ENCODE assay signal across 8 cellular contexts in genomic region chrX:139204576-139204902, GRCh38.
A peak's percentile ranks its signal among the peaks of the same experiment; 100 is the strongest.
DNase-seq lines count a peak whose midpoint lies in the region; TF ChIP-seq lines count a peak whose summit lies in the region.

No MANE protein-coding gene starts in this region.

- TF ChIP-seq POLR2A in ovary (IDR thresholded peaks at IDR 0.05), result no peak

- H3K27ac ChIP-seq in ovary, result no peak overlapping the region

- peak overlapping the region; percentile 37 for H3K4me3 ChIP-seq in NT2/D1 (ENCODE audit: insufficient read length, low read depth)
- H3K4me3 ChIP-seq in fibroblast of pulmonary artery (replicated peaks; ENCODE audit: low read depth, low read length), result peak overlapping the region; percentile 27
- peak overlapping the region; percentile 29 for H3K4me3 ChIP-seq in ovary

- H3K9me3 ChIP-seq in NT2/D1 (ENCODE audit: insufficient read depth, low read length), result no peaks in the 10 kb centered on the region
- no peaks in the 10 kb centered on the region for H3K9me3 ChIP-seq in ovary

- peak overlapping the region in 1 of 7 donors; percentile 40 for H3K27ac Mint-ChIP-seq in CD14-positive monocyte

- TF ChIP-seq CTCF in CD14-positive monocyte (IDR thresholded peaks at IDR 0.05) (no peak), fibroblast of pulmonary artery (IDR thresholded peaks at IDR 0.05; ENCODE audit: low read length, missing control alignments) (no peak), ovary (IDR thresholded peaks at IDR 0.05) (no peak)

- H3K9me3 Mint-ChIP-seq in CD14-positive monocyte, result peaks cover 0 to 35% (median 18%) of the 10 kb centered on the region in 7 donors

- no peaks in the 10 kb centered on the region for H3K36me3 ChIP-seq in NT2/D1 (ENCODE audit: insufficient read depth, insufficient read length, low read length)
- no peaks in the 10 kb centered on the region for H3K36me3 ChIP-seq in ovary

- H3K4me1 ChIP-seq in NT2/D1 (ENCODE audit: insufficient read depth, insufficient read length) (no peaks in the 10 kb centered on the region), ovary (ENCODE audit: insufficient read depth) (no peaks in the 10 kb centered on the region)

- TF ChIP-seq EP300 in ovary (IDR thresholded peaks at IDR 0.05), result no peak

- peaks cover 50 to 79% (median 66%) of the 10 kb centered on the region in 3 donors for H3K27me3 Mint-ChIP-seq in CD14-positive monocyte (ENCODE audit: low read depth in 3 of 3)

- DNase-seq in CD14-positive monocyte (ENCODE audit: low spot score), result no peak
- DNase-seq in NT2/D1 (ENCODE audit: low read depth, low spot score), result no peak
- no peak for DNase-seq in fibroblast of pulmonary artery (ENCODE audit: low read depth)
- no peak for DNase-seq in ovary
- no peak for DNase-seq in effector CD4-positive, alpha-beta T cell
- no peak for DNase-seq in COLO668 (lab: John Stamatoyannopoulos, UW; ENCODE audit: unreplicated experiment)
- DNase-seq in dermis blood vessel endothelial cell, result no peak
- DNase-seq in midbrain (lab: John Stamatoyannopoulos, UW), result no peak

- peaks cover 3 to 4% of the 10 kb centered on the region in 2 donors for H3K36me3 Mint-ChIP-seq in CD14-positive monocyte

- H3K9ac ChIP-seq in NT2/D1 (ENCODE audit: insufficient read length, low read depth), result peak overlapping the region; percentile 61

- peak overlapping the region; percentile 82 to 94 for H3K4me3 Mint-ChIP-seq in CD14-positive monocyte

- 20 to 24% (median 21%) methylated on average over 18 of the region's 18 CpGs for whole genome bisulfite sequencing in ovary, 3 donors

- H3K27me3 ChIP-seq in NT2/D1 (ENCODE audit: insufficient read depth, insufficient read length), result no peaks in the 10 kb centered on the region
- no peaks in the 10 kb centered on the region for H3K27me3 ChIP-seq in ovary

- intact Hi-C loops in CD14-positive monocyte (cut with micrococcal nuclease), result no loop called here
- intact Hi-C loops in ovary (cut with DNase I), result no loop called here

- H3K4me1 Mint-ChIP-seq in CD14-positive monocyte, result peaks cover 12% of the 10 kb centered on the region
